In the genomic region with DNA sequence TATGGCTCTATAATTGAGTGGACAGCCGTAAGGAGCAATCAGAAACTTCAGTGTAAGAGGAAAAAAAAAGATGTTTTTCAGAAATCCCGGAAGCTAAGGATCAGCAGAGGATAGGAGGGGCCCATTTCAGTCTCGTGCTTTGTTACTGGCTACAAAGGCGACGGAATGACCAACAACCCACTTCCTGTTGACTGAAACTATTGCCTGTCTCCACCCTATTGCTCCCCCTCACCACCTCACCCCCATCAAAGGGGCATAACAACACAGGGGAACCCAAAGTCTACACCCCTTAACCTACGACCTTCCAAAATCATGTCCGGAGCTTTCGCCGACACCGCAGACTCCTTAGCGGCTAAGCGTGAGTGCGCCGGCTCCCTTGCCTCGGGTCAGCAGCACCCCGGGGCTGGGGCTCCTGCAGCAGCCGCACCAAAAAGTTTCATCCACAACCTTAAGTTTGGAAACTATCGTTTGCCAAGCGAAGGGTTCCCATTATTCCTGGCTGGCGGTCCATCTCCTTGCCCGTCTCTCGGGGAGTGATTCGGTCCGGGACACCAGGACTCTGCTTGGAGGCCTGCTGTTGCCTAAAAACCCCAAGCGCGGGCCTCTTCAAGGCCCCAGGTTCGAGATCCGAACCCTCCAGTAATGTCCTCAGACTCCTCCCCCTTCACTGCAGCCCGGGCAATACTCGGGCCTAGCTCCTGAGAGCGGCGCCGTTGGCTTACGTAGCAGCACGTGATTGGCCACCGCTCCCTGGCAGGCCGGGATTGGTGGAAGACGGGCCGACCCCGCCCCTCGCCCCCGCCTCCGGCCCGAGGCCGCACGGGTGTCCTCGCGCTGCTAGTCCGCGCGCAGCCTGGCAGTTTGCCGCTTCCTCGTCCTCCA, we compare ENCODE assay signal across 1 cellular context.
TF ChIP-seq lines count a peak whose summit lies in the region.

A gene (plus strand): TSS at position 840 of the 882 bp plus-strand sequence. CDS start 53 bp downstream, outside the sequence.

TF ChIP-seq in HEK293, 187 proteins besides CTCF, POLR2A, EP300 and RAD21 (continued from another document and continues in another):
- TF ChIP-seq, protein P1, sequence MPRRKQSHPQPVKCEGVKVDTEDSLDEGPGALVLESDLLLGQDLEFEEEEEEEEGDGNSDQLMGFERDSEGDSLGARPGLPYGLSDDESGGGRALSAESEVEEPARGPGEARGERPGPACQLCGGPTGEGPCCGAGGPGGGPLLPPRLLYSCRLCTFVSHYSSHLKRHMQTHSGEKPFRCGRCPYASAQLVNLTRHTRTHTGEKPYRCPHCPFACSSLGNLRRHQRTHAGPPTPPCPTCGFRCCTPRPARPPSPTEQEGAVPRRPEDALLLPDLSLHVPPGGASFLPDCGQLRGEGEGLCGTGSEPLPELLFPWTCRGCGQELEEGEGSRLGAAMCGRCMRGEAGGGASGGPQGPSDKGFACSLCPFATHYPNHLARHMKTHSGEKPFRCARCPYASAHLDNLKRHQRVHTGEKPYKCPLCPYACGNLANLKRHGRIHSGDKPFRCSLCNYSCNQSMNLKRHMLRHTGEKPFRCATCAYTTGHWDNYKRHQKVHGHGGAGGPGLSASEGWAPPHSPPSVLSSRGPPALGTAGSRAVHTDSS (tag by site-specific recombination; IDR thresholded peaks at IDR 0.05), result no peak
- TF ChIP-seq MYNN (tag by site-specific recombination; IDR thresholded peaks at IDR 0.05; ENCODE audit: borderline replicate concordance) (no peak), WT1 (tag by site-specific recombination; IDR thresholded peaks at IDR 0.05) (no peak), GLI4 (tag by site-specific recombination; IDR thresholded peaks at IDR 0.05) (no peak), GFI1B (tag by site-specific recombination; IDR thresholded peaks at IDR 0.05) (no peak), ZNF596 (tag by site-specific recombination; IDR thresholded peaks at IDR 0.05) (no peak), ZNF426 (tag by site-specific recombination; IDR thresholded peaks at IDR 0.05) (no peak), ZNF530 (tag by site-specific recombination; IDR thresholded peaks at IDR 0.05; ENCODE audit: low read depth) (no peak), ZNF510 (tag by site-specific recombination; IDR thresholded peaks at IDR 0.05; ENCODE audit: insufficient replicate concordance) (no peak), ZNF707 (tag by site-specific recombination; IDR thresholded peaks at IDR 0.05) (no peak), ZNF2 (tag by site-specific recombination; IDR thresholded peaks at IDR 0.05) (peak; percentile 79; the same call in 1 of the 2 replicates), GLIS1 (tag by site-specific recombination; IDR thresholded peaks at IDR 0.05) (no peak), ZNF114 (tag by site-specific recombination; IDR thresholded peaks at IDR 0.05) (no peak), ZNF623 (tag by site-specific recombination; IDR thresholded peaks at IDR 0.05) (no peak), ZNF155 (tag by site-specific recombination; IDR thresholded peaks at IDR 0.05) (no peak), ZNF23 (tag by site-specific recombination; IDR thresholded peaks at IDR 0.05; ENCODE audit: borderline replicate concordance) (no peak), KLF9 (tag by site-specific recombination; IDR thresholded peaks at IDR 0.05; ENCODE audit: low read depth) (peak; percentile 46), REPIN1 (tag by site-specific recombination; IDR thresholded peaks at IDR 0.05; ENCODE audit: low read depth) (no peak), ZNF146 (tag by site-specific recombination; IDR thresholded peaks at IDR 0.05) (no peak), KLF16 (tag by site-specific recombination; IDR thresholded peaks at IDR 0.05) (no peak), ZNF571 (tag by site-specific recombination; IDR thresholded peaks at IDR 0.05) (no peak), ZNF433 (tag by site-specific recombination; IDR thresholded peaks at IDR 0.05; ENCODE audit: low read depth) (no peak), ZNF544 (tag by site-specific recombination; IDR thresholded peaks at IDR 0.05) (no peak), HOXA7 (CRISPR knock-in tag; IDR thresholded peaks at IDR 0.05; ENCODE audit: borderline replicate concordance) (no peak), ZNF223 (tag by site-specific recombination; IDR thresholded peaks at IDR 0.05) (no peak), ZNF664 (tag by site-specific recombination; IDR thresholded peaks at IDR 0.05) (no peak), ZBTB20 (tag by site-specific recombination; IDR thresholded peaks at IDR 0.05) (peak; percentile 80), MZF1 (tag by site-specific recombination; IDR thresholded peaks at IDR 0.05; ENCODE audit: borderline replicate concordance) (no peak), ZNF121 (tag by site-specific recombination; IDR thresholded peaks at IDR 0.05) (peak; percentile 86; the same call in 1 of the 2 replicates), FEZF1 (tag by site-specific recombination; IDR thresholded peaks at IDR 0.05) (peak; percentile 78), OSR2 (tag by site-specific recombination; IDR thresholded peaks at IDR 0.05) (no peak), ZBTB1 (tag by site-specific recombination; IDR thresholded peaks at IDR 0.05) (no peak), HOXC10 (CRISPR knock-in tag; IDR thresholded peaks at IDR 0.05) (no peak), ZNF48 (tag by site-specific recombination; IDR thresholded peaks at IDR 0.05) (no peak), ZNF785 (tag by site-specific recombination; IDR thresholded peaks at IDR 0.05) (no peak)
- TF ChIP-seq, protein P2, sequence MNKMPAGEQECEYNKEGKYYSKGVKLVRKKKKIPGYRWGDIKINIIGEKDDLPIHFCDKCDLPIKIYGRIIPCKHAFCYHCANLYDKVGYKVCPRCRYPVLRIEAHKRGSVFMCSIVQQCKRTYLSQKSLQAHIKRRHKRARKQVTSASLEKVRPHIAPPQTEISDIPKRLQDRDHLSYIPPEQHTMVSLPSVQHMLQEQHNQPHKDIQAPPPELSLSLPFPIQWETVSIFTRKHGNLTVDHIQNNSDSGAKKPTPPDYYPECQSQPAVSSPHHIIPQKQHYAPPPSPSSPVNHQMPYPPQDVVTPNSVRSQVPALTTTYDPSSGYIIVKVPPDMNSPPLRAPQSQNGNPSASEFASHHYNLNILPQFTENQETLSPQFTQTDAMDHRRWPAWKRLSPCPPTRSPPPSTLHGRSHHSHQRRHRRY (tag by site-specific recombination; IDR thresholded peaks at IDR 0.05), result no peak
- TF ChIP-seq, protein P3, sequence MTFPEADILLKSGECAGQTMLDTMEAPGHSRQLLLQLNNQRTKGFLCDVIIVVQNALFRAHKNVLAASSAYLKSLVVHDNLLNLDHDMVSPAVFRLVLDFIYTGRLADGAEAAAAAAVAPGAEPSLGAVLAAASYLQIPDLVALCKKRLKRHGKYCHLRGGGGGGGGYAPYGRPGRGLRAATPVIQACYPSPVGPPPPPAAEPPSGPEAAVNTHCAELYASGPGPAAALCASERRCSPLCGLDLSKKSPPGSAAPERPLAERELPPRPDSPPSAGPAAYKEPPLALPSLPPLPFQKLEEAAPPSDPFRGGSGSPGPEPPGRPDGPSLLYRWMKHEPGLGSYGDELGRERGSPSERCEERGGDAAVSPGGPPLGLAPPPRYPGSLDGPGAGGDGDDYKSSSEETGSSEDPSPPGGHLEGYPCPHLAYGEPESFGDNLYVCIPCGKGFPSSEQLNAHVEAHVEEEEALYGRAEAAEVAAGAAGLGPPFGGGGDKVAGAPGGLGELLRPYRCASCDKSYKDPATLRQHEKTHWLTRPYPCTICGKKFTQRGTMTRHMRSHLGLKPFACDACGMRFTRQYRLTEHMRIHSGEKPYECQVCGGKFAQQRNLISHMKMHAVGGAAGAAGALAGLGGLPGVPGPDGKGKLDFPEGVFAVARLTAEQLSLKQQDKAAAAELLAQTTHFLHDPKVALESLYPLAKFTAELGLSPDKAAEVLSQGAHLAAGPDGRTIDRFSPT (tag by site-specific recombination; IDR thresholded peaks at IDR 0.05), result peak; percentile 88
- TF ChIP-seq, protein P4, sequence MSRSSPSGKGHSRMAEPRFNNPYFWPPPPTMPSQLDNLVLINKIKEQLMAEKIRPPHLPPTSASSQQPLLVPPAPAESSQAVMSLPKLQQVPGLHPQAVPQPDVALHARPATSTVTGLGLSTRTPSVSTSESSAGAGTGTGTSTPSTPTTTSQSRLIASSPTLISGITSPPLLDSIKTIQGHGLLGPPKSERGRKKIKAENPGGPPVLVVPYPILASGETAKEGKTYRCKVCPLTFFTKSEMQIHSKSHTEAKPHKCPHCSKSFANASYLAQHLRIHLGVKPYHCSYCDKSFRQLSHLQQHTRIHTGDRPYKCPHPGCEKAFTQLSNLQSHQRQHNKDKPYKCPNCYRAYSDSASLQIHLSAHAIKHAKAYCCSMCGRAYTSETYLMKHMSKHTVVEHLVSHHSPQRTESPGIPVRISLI (tag by site-specific recombination; IDR thresholded peaks at IDR 0.05), result 0 out of 2 replicates have a peak, but pooled peaks have one; percentile 88
- TF ChIP-seq, protein P5, sequence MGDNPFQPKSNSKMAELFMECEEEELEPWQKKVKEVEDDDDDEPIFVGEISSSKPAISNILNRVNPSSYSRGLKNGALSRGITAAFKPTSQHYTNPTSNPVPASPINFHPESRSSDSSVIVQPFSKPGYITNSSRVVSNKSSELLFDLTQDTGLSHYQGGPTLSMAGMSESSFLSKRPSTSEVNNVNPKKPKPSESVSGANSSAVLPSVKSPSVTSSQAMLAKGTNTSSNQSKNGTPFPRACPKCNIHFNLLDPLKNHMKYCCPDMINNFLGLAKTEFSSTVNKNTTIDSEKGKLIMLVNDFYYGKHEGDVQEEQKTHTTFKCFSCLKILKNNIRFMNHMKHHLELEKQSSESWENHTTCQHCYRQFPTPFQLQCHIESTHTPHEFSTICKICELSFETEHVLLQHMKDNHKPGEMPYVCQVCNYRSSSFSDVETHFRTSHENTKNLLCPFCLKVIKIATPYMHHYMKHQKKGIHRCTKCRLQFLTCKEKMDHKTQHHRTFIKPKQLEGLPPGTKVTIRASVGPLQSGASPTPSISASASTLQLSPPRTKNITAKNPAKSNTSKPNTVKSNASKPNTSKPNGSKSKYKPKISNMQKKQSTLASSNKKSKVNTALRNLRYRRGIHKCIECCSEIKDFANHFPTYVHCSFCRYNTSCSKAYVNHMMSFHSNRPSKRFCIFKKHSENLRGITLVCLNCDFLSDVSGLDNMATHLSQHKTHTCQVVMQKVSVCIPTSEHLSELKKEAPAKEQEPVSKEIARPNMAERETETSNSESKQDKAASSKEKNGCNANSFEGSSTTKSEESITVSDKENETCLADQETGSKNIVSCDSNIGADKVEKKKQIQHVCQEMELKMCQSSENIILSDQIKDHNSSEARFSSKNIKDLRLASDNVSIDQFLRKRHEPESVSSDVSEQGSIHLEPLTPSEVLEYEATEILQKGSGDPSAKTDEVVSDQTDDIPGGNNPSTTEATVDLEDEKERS (tag by site-specific recombination; IDR thresholded peaks at IDR 0.05), result no peak
- TF ChIP-seq, protein P6, sequence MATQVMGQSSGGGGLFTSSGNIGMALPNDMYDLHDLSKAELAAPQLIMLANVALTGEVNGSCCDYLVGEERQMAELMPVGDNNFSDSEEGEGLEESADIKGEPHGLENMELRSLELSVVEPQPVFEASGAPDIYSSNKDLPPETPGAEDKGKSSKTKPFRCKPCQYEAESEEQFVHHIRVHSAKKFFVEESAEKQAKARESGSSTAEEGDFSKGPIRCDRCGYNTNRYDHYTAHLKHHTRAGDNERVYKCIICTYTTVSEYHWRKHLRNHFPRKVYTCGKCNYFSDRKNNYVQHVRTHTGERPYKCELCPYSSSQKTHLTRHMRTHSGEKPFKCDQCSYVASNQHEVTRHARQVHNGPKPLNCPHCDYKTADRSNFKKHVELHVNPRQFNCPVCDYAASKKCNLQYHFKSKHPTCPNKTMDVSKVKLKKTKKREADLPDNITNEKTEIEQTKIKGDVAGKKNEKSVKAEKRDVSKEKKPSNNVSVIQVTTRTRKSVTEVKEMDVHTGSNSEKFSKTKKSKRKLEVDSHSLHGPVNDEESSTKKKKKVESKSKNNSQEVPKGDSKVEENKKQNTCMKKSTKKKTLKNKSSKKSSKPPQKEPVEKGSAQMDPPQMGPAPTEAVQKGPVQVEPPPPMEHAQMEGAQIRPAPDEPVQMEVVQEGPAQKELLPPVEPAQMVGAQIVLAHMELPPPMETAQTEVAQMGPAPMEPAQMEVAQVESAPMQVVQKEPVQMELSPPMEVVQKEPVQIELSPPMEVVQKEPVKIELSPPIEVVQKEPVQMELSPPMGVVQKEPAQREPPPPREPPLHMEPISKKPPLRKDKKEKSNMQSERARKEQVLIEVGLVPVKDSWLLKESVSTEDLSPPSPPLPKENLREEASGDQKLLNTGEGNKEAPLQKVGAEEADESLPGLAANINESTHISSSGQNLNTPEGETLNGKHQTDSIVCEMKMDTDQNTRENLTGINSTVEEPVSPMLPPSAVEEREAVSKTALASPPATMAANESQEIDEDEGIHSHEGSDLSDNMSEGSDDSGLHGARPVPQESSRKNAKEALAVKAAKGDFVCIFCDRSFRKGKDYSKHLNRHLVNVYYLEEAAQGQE (tag by site-specific recombination; IDR thresholded peaks at IDR 0.05), result no peak
- TF ChIP-seq, protein P7, sequence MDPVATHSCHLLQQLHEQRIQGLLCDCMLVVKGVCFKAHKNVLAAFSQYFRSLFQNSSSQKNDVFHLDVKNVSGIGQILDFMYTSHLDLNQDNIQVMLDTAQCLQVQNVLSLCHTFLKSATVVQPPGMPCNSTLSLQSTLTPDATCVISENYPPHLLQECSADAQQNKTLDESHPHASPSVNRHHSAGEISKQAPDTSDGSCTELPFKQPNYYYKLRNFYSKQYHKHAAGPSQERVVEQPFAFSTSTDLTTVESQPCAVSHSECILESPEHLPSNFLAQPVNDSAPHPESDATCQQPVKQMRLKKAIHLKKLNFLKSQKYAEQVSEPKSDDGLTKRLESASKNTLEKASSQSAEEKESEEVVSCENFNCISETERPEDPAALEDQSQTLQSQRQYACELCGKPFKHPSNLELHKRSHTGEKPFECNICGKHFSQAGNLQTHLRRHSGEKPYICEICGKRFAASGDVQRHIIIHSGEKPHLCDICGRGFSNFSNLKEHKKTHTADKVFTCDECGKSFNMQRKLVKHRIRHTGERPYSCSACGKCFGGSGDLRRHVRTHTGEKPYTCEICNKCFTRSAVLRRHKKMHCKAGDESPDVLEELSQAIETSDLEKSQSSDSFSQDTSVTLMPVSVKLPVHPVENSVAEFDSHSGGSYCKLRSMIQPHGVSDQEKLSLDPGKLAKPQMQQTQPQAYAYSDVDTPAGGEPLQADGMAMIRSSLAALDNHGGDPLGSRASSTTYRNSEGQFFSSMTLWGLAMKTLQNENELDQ (tag by site-specific recombination; IDR thresholded peaks at IDR 0.05; ENCODE audit: low read depth), result no peak
- TF ChIP-seq, protein P8, sequence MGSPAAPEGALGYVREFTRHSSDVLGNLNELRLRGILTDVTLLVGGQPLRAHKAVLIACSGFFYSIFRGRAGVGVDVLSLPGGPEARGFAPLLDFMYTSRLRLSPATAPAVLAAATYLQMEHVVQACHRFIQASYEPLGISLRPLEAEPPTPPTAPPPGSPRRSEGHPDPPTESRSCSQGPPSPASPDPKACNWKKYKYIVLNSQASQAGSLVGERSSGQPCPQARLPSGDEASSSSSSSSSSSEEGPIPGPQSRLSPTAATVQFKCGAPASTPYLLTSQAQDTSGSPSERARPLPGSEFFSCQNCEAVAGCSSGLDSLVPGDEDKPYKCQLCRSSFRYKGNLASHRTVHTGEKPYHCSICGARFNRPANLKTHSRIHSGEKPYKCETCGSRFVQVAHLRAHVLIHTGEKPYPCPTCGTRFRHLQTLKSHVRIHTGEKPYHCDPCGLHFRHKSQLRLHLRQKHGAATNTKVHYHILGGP (tag by site-specific recombination; IDR thresholded peaks at IDR 0.05), result no peak
